In the genomic region with DNA sequence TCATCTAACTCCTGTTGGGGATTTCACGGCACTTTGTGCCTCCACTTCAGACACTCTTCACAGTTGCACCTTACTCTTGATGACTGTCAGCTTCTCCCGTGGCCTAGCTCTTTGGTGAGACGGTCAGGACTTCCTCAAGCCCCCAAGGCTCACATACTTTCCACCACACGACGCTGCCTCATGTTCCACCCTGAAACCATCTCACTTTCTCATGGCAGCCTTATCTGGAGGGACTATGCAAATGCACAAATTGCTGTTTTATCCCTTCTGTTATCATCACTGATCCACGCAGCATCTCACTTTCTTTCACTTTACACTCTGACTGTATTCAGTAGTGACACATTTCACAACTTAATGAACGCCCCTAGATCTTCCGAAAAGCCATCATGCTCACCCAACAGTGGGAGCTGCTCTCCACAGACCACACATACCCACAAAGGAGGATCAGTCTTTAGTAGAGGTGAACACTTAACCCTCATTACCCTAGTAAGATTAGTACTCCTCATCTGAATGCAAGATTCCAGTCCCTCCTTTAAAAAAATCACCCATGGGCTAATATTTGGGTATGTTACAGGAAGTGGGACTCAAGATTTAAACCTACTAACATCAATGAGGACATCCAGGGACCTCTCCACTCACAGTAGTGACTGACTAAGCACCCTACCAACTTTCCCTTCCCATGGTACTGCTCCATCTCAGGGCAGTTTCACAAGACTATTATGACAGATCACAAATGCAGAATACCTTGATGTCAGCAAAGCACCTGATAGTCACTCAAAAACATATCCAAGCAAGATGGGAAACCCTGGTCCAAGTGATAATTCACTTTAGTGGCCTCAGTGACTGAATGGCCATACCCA, we compare ENCODE assay signal across 9 cellular contexts. TPM values are rescaled to one million over a fixed set of nuclear protein-coding genes. Genes with fewer than 3 reads are reported as not detected.
A peak's percentile ranks its signal among the peaks of the same experiment; 100 is the strongest.
DNase-seq lines count a peak whose midpoint lies in the region; ATAC-seq and TF ChIP-seq lines count a peak whose summit lies in the region.
"Had no signal": no experiment of that assay in that cellular context is flagged by ENCODE, and none has a peak within 500 bp of the region (broad histone marks: within the 10 kb centered on the region; RNA-seq: fewer than 3 reads in every experiment).

No MANE protein-coding gene starts in this region.

- no peaks in the 10 kb centered on the region for H3K27me3 ChIP-seq in CD8-positive, alpha-beta memory T cell (ENCODE audit: insufficient read depth, low read length, poor library complexity, severe bottlenecking)
- no peaks in the 10 kb centered on the region for H3K27me3 ChIP-seq in neural progenitor cell
- H3K27me3 ChIP-seq in smooth muscle cell (ENCODE audit: low read depth) = no peaks in the 10 kb centered on the region
- H3K27me3 ChIP-seq: thyroid gland had no signal

- ATAC-seq in GM21515 (IDR thresholded peaks at IDR 0.05; ENCODE audit: unreplicated experiment) = peak; percentile 52
- peak; percentile 80 for ATAC-seq in HG03565 (IDR thresholded peaks at IDR 0.05; ENCODE audit: unreplicated experiment)

- whole genome bisulfite sequencing in smooth muscle cell (ENCODE audit: low lambda C conversion rate) = 85% methylated on average over 8 of the region's 8 CpGs

- peak overlapping the region; percentile 37 for H3K4me3 ChIP-seq in CD8-positive, alpha-beta memory T cell (ENCODE audit: low read length)
- H3K4me3 ChIP-seq in neural progenitor cell (no peak overlapping the region), smooth muscle cell (no peak overlapping the region)
- H3K4me3 ChIP-seq: thyroid gland had no signal

- H3K79me2 ChIP-seq in neural progenitor cell (ENCODE audit: low read depth) (peaks cover 56% of the 10 kb centered on the region), smooth muscle cell (ENCODE audit: low read depth) (peaks cover 67% of the 10 kb centered on the region)

- CTCF ChIA-PET in CD8-positive, alpha-beta memory T cell (lab: Charles Lee) = no interaction called here

- H3F3A ChIP-seq in neural progenitor cell (ENCODE audit: low read depth) (peaks cover 3% of the 10 kb centered on the region), smooth muscle cell (ENCODE audit: low read depth) (peaks cover 5% of the 10 kb centered on the region)

- H3K4me1 ChIP-seq in CD8-positive, alpha-beta memory T cell (ENCODE audit: insufficient read depth, low read length) = peaks cover 99% of the 10 kb centered on the region
- H3K4me1 ChIP-seq in neural progenitor cell (peaks cover 40% of the 10 kb centered on the region), smooth muscle cell (ENCODE audit: low read depth) (peaks cover 10% of the 10 kb centered on the region)

- H2AFZ ChIP-seq in neural progenitor cell (replicated peaks) (no peak overlapping the region), smooth muscle cell (ENCODE audit: low read depth) (no peak overlapping the region)

- H3K9me3 Mint-ChIP-seq in CD8-positive, alpha-beta memory T cell = no peaks in the 10 kb centered on the region
- H3K9me3 Mint-ChIP-seq in endothelial cell (ENCODE audit: unreplicated experiment) = no peaks in the 10 kb centered on the region
- H3K9me3 Mint-ChIP-seq in neural progenitor cell = no peaks in the 10 kb centered on the region

- peak in 2 of 5 donors; percentile 63 to 72 for DNase-seq in CD8-positive, alpha-beta memory T cell
- DNase-seq in endothelial cell (ENCODE audit: low spot score) (no peak), hypothalamus (lab: John Stamatoyannopoulos, UW) (no peak), 8988T (no peak), neural progenitor cell (ENCODE audit: low spot score) (no peak), smooth muscle cell (lab: John Stamatoyannopoulos, UW; ENCODE audit: unreplicated experiment) (no peak)
- DNase-seq: thyroid gland had no signal

- peak overlapping the region; percentile 59 for H3K27ac ChIP-seq in CD8-positive, alpha-beta memory T cell (ENCODE audit: low read depth, low read length)
- no peak overlapping the region for H3K27ac ChIP-seq in neural progenitor cell
- H3K27ac ChIP-seq in smooth muscle cell (ENCODE audit: low read depth) = no peak overlapping the region
- H3K27ac ChIP-seq: thyroid gland had no signal

- peaks cover 10% of the 10 kb centered on the region for H4K20me1 ChIP-seq in neural progenitor cell (ENCODE audit: low read depth)
- peaks cover 38% of the 10 kb centered on the region for H4K20me1 ChIP-seq in smooth muscle cell (ENCODE audit: low read depth)

- H3K4me1 Mint-ChIP-seq in CD8-positive, alpha-beta memory T cell = peaks cover 0 to 37% (median 0%) of the 10 kb centered on the region in 3 donors
- H3K4me1 Mint-ChIP-seq in endothelial cell (ENCODE audit: unreplicated experiment) (peaks cover 55% of the 10 kb centered on the region), neural progenitor cell (peaks cover 9% of the 10 kb centered on the region)

- POLR2A ChIA-PET in CD8-positive, alpha-beta memory T cell (lab: Charles Lee) = interaction anchor here (0.6 to 1.3 kb wide), 4 partner anchors 14 to 78 kb away, joined by 3 to 5 read pairs (median 4); partner anchors contain the start of gene FYN

- H3K36me3 Mint-ChIP-seq in CD8-positive, alpha-beta memory T cell = peaks cover 0 to 38% (median 0%) of the 10 kb centered on the region in 3 donors
- H3K36me3 Mint-ChIP-seq in endothelial cell (ENCODE audit: low read depth, unreplicated experiment) (peaks cover 50% of the 10 kb centered on the region), neural progenitor cell (peaks cover 38% of the 10 kb centered on the region)

- H3K27ac Mint-ChIP-seq in CD8-positive, alpha-beta memory T cell = peak overlapping the region in 7 of 8 donors; percentile 91 to 98 (median 95)
- peak overlapping the region; percentile 38 for H3K27ac Mint-ChIP-seq in endothelial cell (ENCODE audit: unreplicated experiment)
- H3K27ac Mint-ChIP-seq in neural progenitor cell = no peak overlapping the region

- no peaks in the 10 kb centered on the region for H3K36me3 ChIP-seq in CD8-positive, alpha-beta memory T cell (ENCODE audit: insufficient read depth, low read length)
- H3K36me3 ChIP-seq in neural progenitor cell = no peaks in the 10 kb centered on the region
- no peaks in the 10 kb centered on the region for H3K36me3 ChIP-seq in smooth muscle cell (ENCODE audit: low read depth)
- H3K36me3 ChIP-seq: thyroid gland had no signal

- no peaks in the 10 kb centered on the region for H3K9me3 ChIP-seq in CD8-positive, alpha-beta memory T cell (ENCODE audit: low read length)
- no peaks in the 10 kb centered on the region for H3K9me3 ChIP-seq in neural progenitor cell (ENCODE audit: low read depth)
- no peaks in the 10 kb centered on the region for H3K9me3 ChIP-seq in smooth muscle cell (replicated peaks; ENCODE audit: low read depth)
- H3K9me3 ChIP-seq: thyroid gland had no signal

- no peak overlapping the region for H3K9ac ChIP-seq in neural progenitor cell
- no peak overlapping the region for H3K9ac ChIP-seq in smooth muscle cell (ENCODE audit: low read depth)

- no peaks in the 10 kb centered on the region for H3K27me3 Mint-ChIP-seq in CD8-positive, alpha-beta memory T cell
- peaks cover 12% of the 10 kb centered on the region for H3K27me3 Mint-ChIP-seq in endothelial cell (ENCODE audit: unreplicated experiment)
- H3K27me3 Mint-ChIP-seq in neural progenitor cell (ENCODE audit: insufficient read depth, low read depth) = peaks cover 4% of the 10 kb centered on the region

- TF ChIP-seq CTCF in endothelial cell (IDR thresholded peaks at IDR 0.05; ENCODE audit: unreplicated experiment) = no peak
- TF ChIP-seq CTCF in neural progenitor cell (IDR thresholded peaks at IDR 0.05) = no peak
- no peak for TF ChIP-seq CTCF in smooth muscle cell (IDR thresholded peaks at IDR 0.05; ENCODE audit: borderline replicate concordance, insufficient read depth, poor library complexity, severe bottlenecking)

- H3K4me2 ChIP-seq in neural progenitor cell (no peak overlapping the region), smooth muscle cell (no peak overlapping the region)

- H3K4me3 Mint-ChIP-seq in CD8-positive, alpha-beta memory T cell = peak overlapping the region; percentile 45 to 77 (median 69)
- no peak overlapping the region for H3K4me3 Mint-ChIP-seq in endothelial cell (ENCODE audit: unreplicated experiment)
- no peak overlapping the region for H3K4me3 Mint-ChIP-seq in neural progenitor cell

RNA-seq across cellular contexts. Expression of gene FYN, which starts 35.4 kb away (rescaled TPM):
- total RNA-seq in CD8-positive, alpha-beta memory T cell = 100 to 1,000 TPM; 481 to 491 TPM
- 611 TPM for polyA plus RNA-seq in CD8-positive, alpha-beta memory T cell
- 474 TPM for total RNA-seq in endothelial cell (ENCODE audit: unreplicated experiment)
- total RNA-seq in neural progenitor cell (ENCODE audit: low replicate concordance) = 149 and 167 TPM in 2 replicates
- 110 and 120 TPM in 2 replicates for total RNA-seq in smooth muscle cell
- polyA plus RNA-seq in smooth muscle cell = 138 and 140 TPM in 2 replicates

Comparison
In these comparisons a context has a peak if more than half of its experiments do, and no peak if none do; other contexts are left out.
1. H3K4me3 Mint-ChIP-seq: peak in CD8-positive, alpha-beta memory T cell (7 of 7); none in endothelial cell (single experiment) and neural progenitor cell (single experiment).